22 cellular contexts compared by ENCODE assay signal in genomic region chr7:121123028-121123427, GRCh38.
"Had no signal": no experiment of that assay in that cellular context is flagged by ENCODE, and none has a peak within 500 bp of the region (broad histone marks: within the 10 kb centered on the region; RNA-seq: fewer than 3 reads in every experiment).

No MANE protein-coding gene starts in this region.

- H3K27me3 ChIP-seq: ovary, right atrium auricular region, right lobe of liver, transverse colon, upper lobe of left lung, vagina had no signal

- H3K9me3 ChIP-seq: left ventricle myocardium inferior, mucosa of descending colon, ovary, right atrium auricular region, right lobe of liver, transverse colon, upper lobe of left lung, vagina had no signal

- H3K36me3 ChIP-seq: ovary, transverse colon, vagina had no signal

- H3K4me3 ChIP-seq: left ventricle myocardium inferior, lung, mucosa of descending colon, ovary, right atrium auricular region, right lobe of liver, smooth muscle cell, transverse colon, upper lobe of left lung, vagina had no signal

- DNase-seq: kidney; left ventricle myocardium inferior; midbrain; mucosa of descending colon; naive thymus-derived CD4-positive, alpha-beta T cell; ovary; right lobe of liver; stimulated activated CD4-positive, alpha-beta T cell treated with anti-CD3 and anti-CD28 coated beads, Interleukin-1b, Interleukin-23, amount 100 ng/mL, for 48 hours; stimulated activated CD4-positive, alpha-beta T cell treated with anti-CD3 and anti-CD28 coated beads, Interleukin-2, amount 100 ng/mL, for 48 hours; stimulated activated CD4-positive, alpha-beta T cell treated with anti-CD3 and anti-CD28 coated beads, Interleukin-4, amount 100 ng/mL, for 4 hours; stimulated activated CD8-positive, alpha-beta memory T cell treated with anti-CD3 and anti-CD28 coated beads, Interleukin-4, amount 100 ng/mL, for 48 hours; stimulated activated naive CD4-positive, alpha-beta T cell treated with Interleukin-2 at 50 U/mL for 16 hours; stimulated activated naive CD8-positive, alpha-beta T cell treated with anti-CD3 and anti-CD28 coated beads, Interleukin-15, amount 100 ng/mL, for 72 hours; substantia nigra; transverse colon; upper lobe of left lung had no signal

- H3K27ac ChIP-seq: left ventricle myocardium inferior, ovary, right atrium auricular region, right lobe of liver, transverse colon, upper lobe of left lung, vagina had no signal

- H3K4me1 ChIP-seq: left ventricle myocardium inferior, right atrium auricular region, transverse colon, upper lobe of left lung, vagina had no signal

- ATAC-seq: mucosa of descending colon; naive thymus-derived CD4-positive, alpha-beta T cell; natural killer cell treated with Interleukin-12 subunit alpha and Interleukin-12 subunit beta and Interleukin-15 and Interleukin-18, amount 100 ng/mL, for 72 hours; right lobe of liver; stimulated activated memory B cell treated with anti-CD40 and anti-IgM and Interleukin-4, amounts not matched to agents 10 μg/mL and 1 μg/mL and 100 μg/mL, for 72 hours; stimulated activated naive CD8-positive, alpha-beta T cell treated with anti-CD3 and anti-CD28 coated beads, Interleukin-15, amount 100 ng/mL, for 72 hours had no signal
